ENCODE assay signal across 13 cellular contexts in the genomic region with DNA sequence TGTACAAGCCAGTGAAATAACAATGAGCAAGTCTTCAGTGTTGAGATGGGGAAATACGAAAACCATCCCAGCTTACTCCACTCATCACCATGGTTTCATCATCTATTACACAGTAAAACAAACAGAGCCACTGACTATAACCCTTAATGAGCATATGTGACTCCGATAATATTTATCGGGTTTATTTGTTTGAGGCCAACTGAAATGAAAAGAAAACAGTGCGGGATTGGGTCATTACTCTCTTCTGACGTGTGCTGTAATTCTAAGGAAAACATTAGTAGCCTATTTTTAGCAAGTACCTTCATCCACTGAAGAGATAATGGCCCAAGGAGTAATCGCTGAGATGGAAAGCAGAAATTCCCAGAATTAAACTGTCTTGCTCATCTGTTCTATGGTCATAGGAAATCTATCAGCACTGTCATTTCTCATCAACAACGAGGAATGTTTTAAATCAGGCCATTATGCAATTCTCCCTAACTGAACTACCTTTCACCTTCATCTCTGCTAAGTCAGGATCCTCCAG.
DNase-seq lines count a peak whose midpoint lies in the region; ATAC-seq and TF ChIP-seq lines count a peak whose summit lies in the region.
"Had no signal": no experiment of that assay in that cellular context is flagged by ENCODE, and none has a peak within 500 bp of the region (broad histone marks: within the 10 kb centered on the region; RNA-seq: fewer than 3 reads in every experiment).

No MANE protein-coding gene starts in this region.

- no peak for ATAC-seq in HG02981 (IDR thresholded peaks at IDR 0.05; ENCODE audit: unreplicated experiment)
- ATAC-seq in GM21786 (IDR thresholded peaks at IDR 0.05; ENCODE audit: unreplicated experiment): no peak

- H3K4me1 ChIP-seq in transverse colon: no peaks in the 10 kb centered on the region
- H3K4me1 ChIP-seq: HAP-1 had no signal

- no peaks in the 10 kb centered on the region for H3K36me3 ChIP-seq in transverse colon
- H3K36me3 ChIP-seq: HAP-1 had no signal

- TF ChIP-seq POLR2A in transverse colon (IDR thresholded peaks at IDR 0.05): no peak

- peak overlapping the region in 1 of 4 donors; percentile 17 for H3K27ac ChIP-seq in transverse colon
- H3K27ac ChIP-seq: skin epidermis had no signal

- in situ Hi-C loops in Caki2 (cut with HindIII; ENCODE audit: low pct_unique_long_range_greater_than_20kb, low sequenced_read_pairs): no loop called here
- in situ Hi-C loops in transverse colon (cut with MboI; ENCODE audit: low pct_ligation_motif_present in 1 of 4, low pct_unique_long_range_greater_than_20kb in 1 of 4, low sequenced_read_pairs in 3 of 4): no loop called here

- no peak for TF ChIP-seq EP300 in transverse colon (IDR thresholded peaks at IDR 0.05; ENCODE audit: low read depth)

- intact Hi-C loops in transverse colon (cut with DNase I; ENCODE audit: low total_unique reads): no loop called here

- DNase-seq in Caki2 (ENCODE audit: low read depth): peak; percentile 100
- DNase-seq in LoVo (ENCODE audit: low spot score): peak; percentile 76
- peak; percentile 95 for DNase-seq in choroid plexus epithelial cell (ENCODE audit: low read depth)
- DNase-seq in myocyte (ENCODE audit: low read depth): peak; percentile 47
- no peak for DNase-seq in transverse colon
- DNase-seq in NCI-H128 (lab: John Stamatoyannopoulos, UW; ENCODE audit: unreplicated experiment): no peak
- DNase-seq: Caco-2; effector CD8-positive, alpha-beta T cell had no signal

- 48 to 52% methylated on average over 4 to 7 of the region's 7 CpGs for WGBS in transverse colon (ENCODE audit: low coverage in 1 of 2), 2 donors

- no peak for TF ChIP-seq CTCF in choroid plexus epithelial cell (conservative IDR thresholded peaks at IDR 0.05; ENCODE audit: low read depth, low read length)
- no peak for TF ChIP-seq CTCF in transverse colon (IDR thresholded peaks at IDR 0.05)

- H3K4me3 ChIP-seq in choroid plexus epithelial cell (ENCODE audit: low read depth, low read length): no peak overlapping the region
- H3K4me3 ChIP-seq in transverse colon: no peak overlapping the region
- H3K4me3 ChIP-seq: HAP-1, lung, skin epidermis had no signal

- H3K27me3 ChIP-seq in transverse colon: no peaks in the 10 kb centered on the region

- H3K9me3 ChIP-seq in transverse colon: no peaks in the 10 kb centered on the region
- H3K9me3 ChIP-seq: Caco-2, HAP-1 had no signal

Comparison
In these comparisons a context has a peak if more than half of its experiments do, and no peak if none do; other contexts are left out.
1. DNase-seq: peak in Caki2 (single experiment), LoVo (single experiment), choroid plexus epithelial cell (single experiment) and myocyte (single experiment); none in transverse colon (single experiment) and NCI-H128 (single experiment).